In genomic region chr12:84508325-84508861, GRCh38 we compare ENCODE assay signal across 8 cellular contexts.
A peak's percentile ranks its signal among the peaks of the same experiment; 100 is the strongest.
DNase-seq lines count a peak whose midpoint lies in the region; ATAC-seq and TF ChIP-seq lines count a peak whose summit lies in the region.

No MANE protein-coding gene starts in this region.

- no peak for DNase-seq in AG09319 (ENCODE audit: extremely low read depth, low read depth)
- DNase-seq in HK-2 (ENCODE audit: unreplicated experiment) = peak; percentile 44
- peak; percentile 42 for DNase-seq in iPS-NIHi7 (ENCODE audit: extremely low spot score)
- no peak for DNase-seq in T-helper 2 cell
- DNase-seq in activated CD4-positive, alpha-beta T cell treated with anti-CD3 and anti-CD28 coated beads, Interleukin-2, amount 50 U/mL, for 1 hour = no peak

- TF ChIP-seq CTCF in AG09319 (IDR thresholded peaks at IDR 0.05; ENCODE audit: low read depth, low read length) = peak; percentile 67

- peak; percentile 29 for ATAC-seq in GM19468 (IDR thresholded peaks at IDR 0.05; ENCODE audit: extremely low read depth, unreplicated experiment)
- peak; percentile 98 for ATAC-seq in SK-N-SH treated with all-trans-retinoic acid at 6 μM for 48 hours
- ATAC-seq in GM19023 (IDR thresholded peaks at IDR 0.05; ENCODE audit: unreplicated experiment) = no peak

TF ChIP-seq in SK-N-SH treated with all-trans-retinoic acid at 6 μM for 48 hours, 23 proteins besides CTCF, POLR2A, EP300 and RAD21:
- no peak for TF ChIP-seq CSDC2 (CRISPR knock-in tag; IDR thresholded peaks at IDR 0.05)
- TF ChIP-seq TSHZ2 (CRISPR knock-in tag; IDR thresholded peaks at IDR 0.05) = no peak

Comparison
In these comparisons a context has a peak if more than half of its experiments do, and no peak if none do; other contexts are left out.
1. DNase-seq: peak in HK-2 (single experiment) and iPS-NIHi7 (single experiment); none in AG09319 (single experiment), T-helper 2 cell (0 of 5) and activated CD4-positive, alpha-beta T cell treated with anti-CD3 and anti-CD28 coated beads, Interleukin-2, amount 50 U/mL, for 1 hour (single experiment).